Comparison of ENCODE assay signal across 8 cellular contexts in genomic region chr9:114434878-114435311, GRCh38. TPM values are rescaled to one million over a fixed set of nuclear protein-coding genes. Genes with fewer than 3 reads are reported as not detected.
A peak's percentile ranks its signal among the peaks of the same experiment; 100 is the strongest.
DNase-seq lines count a peak whose midpoint lies in the region; ATAC-seq and TF ChIP-seq lines count a peak whose summit lies in the region.

No MANE protein-coding gene starts in this region.

- H3K4me1 ChIP-seq in heart left ventricle (no peaks in the 10 kb centered on the region), right atrium auricular region (no peaks in the 10 kb centered on the region), thyroid gland (no peaks in the 10 kb centered on the region)

- H3K27me3 ChIP-seq in heart left ventricle (peaks cover 0 to 11% (median 3%) of the 10 kb centered on the region in 9 donors), right atrium auricular region (no peaks in the 10 kb centered on the region), thyroid gland (no peaks in the 10 kb centered on the region)

- H3K27ac ChIP-seq in heart left ventricle (no peak overlapping the region), right atrium auricular region (no peak overlapping the region), thyroid gland (no peak overlapping the region)

- H3K4me3 ChIP-seq in heart left ventricle (no peak overlapping the region), right atrium auricular region (no peak overlapping the region), WI38 (ENCODE audit: low read depth, low read length) (no peak overlapping the region), thyroid gland (replicated peaks in 1 of 3) (no peak overlapping the region)

- ATAC-seq in heart left ventricle (peak in 2 of 4 donors; percentile 36 to 41), GM18520 (IDR thresholded peaks at IDR 0.05; ENCODE audit: unreplicated experiment) (no peak), HG03025 (IDR thresholded peaks at IDR 0.05; ENCODE audit: low FRiP score, unreplicated experiment) (no peak)

- TF ChIP-seq CTCF in heart left ventricle (IDR thresholded peaks at IDR 0.05) (peak; percentile 11 to 58 (median 38)), right atrium auricular region (IDR thresholded peaks at IDR 0.05) (peak in 1 of 2 donors; percentile 60), WI38 (IDR thresholded peaks at IDR 0.05; ENCODE audit: low read depth, low read length) (peak; percentile 62; the same call in 1 of the 2 replicates), thyroid gland (IDR thresholded peaks at IDR 0.05) (peak in 3 of 6 experiments; percentile 14 to 60 (median 50))

- WGBS in heart left ventricle, 4 donors, result 39 to 46% (median 42%) methylated on average over 9 of the region's 9 CpGs
- WGBS in thyroid gland, 2 donors, result 47 to 51% methylated on average over 9 of the region's 9 CpGs

- H3K9me3 ChIP-seq in heart left ventricle, result no peaks in the 10 kb centered on the region
- H3K9me3 ChIP-seq in right atrium auricular region, result no peaks in the 10 kb centered on the region
- H3K9me3 ChIP-seq in thyroid gland, result no peaks in the 10 kb centered on the region

- TF ChIP-seq POLR2A in heart left ventricle (IDR thresholded peaks at IDR 0.05), result no peak
- TF ChIP-seq POLR2A in thyroid gland (IDR thresholded peaks at IDR 0.05), result no peak

- intact Hi-C loops in heart left ventricle (cut with DNase I) (loop anchor here in 7 of 10 donors (5.0 to 10.0 kb wide), 5 partner anchors 217 to 580 kb away; partner anchors contain the start of gene TEX53 (in 4 of the 7)), thyroid gland (cut with DNase I) (no loop called here)

- DNase-seq in heart left ventricle (no peak), right atrium auricular region (ENCODE audit: low spot score) (no peak), NCI-H1092 treated with DMSO at 0.1 percent for 48 hours (lab: John Stamatoyannopoulos, UW) (peak; percentile 78), hippocampal formation (lab: John Stamatoyannopoulos, UW) (peak; percentile 20 to 59), thyroid gland (peak; percentile 15 to 18)

- H3K36me3 ChIP-seq in heart left ventricle, result no peaks in the 10 kb centered on the region
- H3K36me3 ChIP-seq in right atrium auricular region, result no peaks in the 10 kb centered on the region
- no peaks in the 10 kb centered on the region for H3K36me3 ChIP-seq in thyroid gland

RNA-seq across cellular contexts. Expression of gene AKNA, which starts 47.1 kb away (rescaled TPM):
- total RNA-seq in heart left ventricle (10 to 100 TPM in 2 of 9 donors, 1 to 10 TPM in 7; 2.5 to 30.8 (median 4.3) TPM), right atrium auricular region (1 to 10 TPM; 3.1 to 7.8 TPM), thyroid gland (10 to 100 TPM; 10.0 to 17.0 (median 12.5) TPM)
- 1 to 10 TPM; 4.4 to 4.6 TPM for polyA plus RNA-seq in heart left ventricle

Comparison
In these comparisons a context has a peak if more than half of its experiments do, and no peak if none do; other contexts are left out.
1. DNase-seq: peak in NCI-H1092 treated with DMSO at 0.1 percent for 48 hours (single experiment), hippocampal formation (2 of 2) and thyroid gland (2 of 2); none in heart left ventricle (0 of 5) and right atrium auricular region (single experiment).